In the genomic region with DNA sequence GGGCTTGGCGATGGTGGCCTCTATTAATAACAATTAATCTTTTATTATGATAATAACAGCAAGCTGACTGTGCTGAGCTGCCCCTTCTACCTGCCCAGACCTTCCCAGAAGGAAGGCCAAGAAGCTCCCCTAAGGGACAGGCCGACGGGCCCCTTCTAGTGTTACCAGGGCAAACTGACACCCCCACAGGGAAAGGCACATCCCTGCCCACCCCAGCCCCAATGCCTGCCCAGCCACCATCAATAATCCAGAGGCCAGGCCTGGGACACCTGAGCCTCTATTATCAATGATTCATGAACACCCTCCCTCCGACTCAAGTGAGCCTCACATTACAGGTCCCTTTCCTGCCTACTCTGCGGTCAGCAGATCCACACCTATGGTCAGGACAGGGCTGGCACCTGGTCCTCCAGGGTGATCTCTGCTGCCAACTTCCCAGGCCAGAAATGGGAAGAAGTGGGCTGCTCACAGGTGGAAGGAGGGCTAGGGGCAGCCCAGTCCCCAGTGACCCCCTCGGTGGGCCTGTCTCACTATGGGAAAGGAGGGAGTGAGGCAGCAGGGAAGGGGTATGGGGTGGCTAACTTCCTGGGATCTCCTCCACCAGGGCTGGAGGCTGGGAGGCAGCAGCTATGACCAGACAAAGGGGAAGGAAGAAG, we compare ENCODE assay signal across 8 cellular contexts. TPM values are rescaled to one million over a fixed set of nuclear protein-coding genes. Genes with fewer than 3 reads are reported as not detected.
A peak's percentile ranks its signal among the peaks of the same experiment; 100 is the strongest.
DNase-seq lines count a peak whose midpoint lies in the region; ATAC-seq, FAIRE-seq and TF ChIP-seq lines count a peak whose summit lies in the region.

No MANE protein-coding gene starts in this region.

- POLR2A ChIA-PET in activated naive CD8-positive, alpha-beta T cell treated with anti-CD3 and anti-CD28 coated beads, Interleukin-2, amount 10 ng/mL, durations not matched to agents 7 days and 5 days (lab: Charles Lee) = interaction anchor here (3.6 to 30.7 kb wide), 4 partner anchors 8 to 41 kb away, joined by 18 to 1053 read pairs (median 143); a partner anchor contains a TSS
- POLR2A ChIA-PET in GM10248 (lab: Yijun Ruan, JAX) = interaction anchor here (0.7 to 1.2 kb wide), 2 partner anchors 41 to 42 kb away, joined by 4 to 5 read pairs; a partner anchor contains a TSS

- H3K4me1 Mint-ChIP-seq in activated naive CD8-positive, alpha-beta T cell treated with anti-CD3 and anti-CD28 coated beads, Interleukin-2, amount 10 ng/mL, durations not matched to agents 7 days and 5 days = peaks cover 55% of the 10 kb centered on the region

- H3K9me3 ChIP-seq in keratinocyte (ENCODE audit: control insufficient read depth, low read depth, low read length) (no peaks in the 10 kb centered on the region), subcutaneous abdominal adipose tissue (ENCODE audit: control insufficient read depth in 5 of 5, low read length in 5 of 5) (no peaks in the 10 kb centered on the region)

- TF ChIP-seq CTCF in keratinocyte (optimal IDR thresholded peaks at IDR 0.05 in 1 of 3, IDR thresholded peaks at IDR 0.05 in 1 of 3, conservative IDR thresholded peaks at IDR 0.05 in 1 of 3; ENCODE audit: extremely low read depth in 1 of 3, insufficient read depth in 2 of 3, low read length in 3 of 3) (no peak), GM10248 (IDR thresholded peaks at IDR 0.05; ENCODE audit: control extremely low read depth, extremely low read depth, low read depth, missing control alignments) (no peak)

- H3K27me3 ChIP-seq in keratinocyte (ENCODE audit: control insufficient read depth, extremely low read depth, insufficient read depth, low read length) (no peaks in the 10 kb centered on the region), subcutaneous abdominal adipose tissue (ENCODE audit: control insufficient read depth in 5 of 5, insufficient read depth in 4 of 5, low read length in 5 of 5) (no peaks in the 10 kb centered on the region)

- no peak overlapping the region for H3K9ac ChIP-seq in keratinocyte (ENCODE audit: control insufficient read depth, extremely low read depth, insufficient read depth, low read length)
- H3K9ac ChIP-seq in subcutaneous abdominal adipose tissue (ENCODE audit: low read length in 5 of 5) = peak overlapping the region in 4 of 5 donors; percentile 50 to 78 (median 68)

- H4K20me1 ChIP-seq in keratinocyte (ENCODE audit: control insufficient read depth, extremely low read depth, insufficient read depth, low read length) = peaks cover 8% of the 10 kb centered on the region

- no peaks in the 10 kb centered on the region for H3K9me1 ChIP-seq in keratinocyte (ENCODE audit: control insufficient read depth, extremely low read depth, insufficient read depth, low read length)

- dilution Hi-C loops in keratinocyte (cut with MboI; ENCODE audit: extremely low pct_ligation_motif_present, low sequenced_read_pairs) = no loop called here

- FAIRE-seq in keratinocyte (lab: Jason Lieb, UNC) = no peak

- peak overlapping the region; percentile 99 for H3K4me3 Mint-ChIP-seq in activated naive CD8-positive, alpha-beta T cell treated with anti-CD3 and anti-CD28 coated beads, Interleukin-2, amount 10 ng/mL, durations not matched to agents 7 days and 5 days

- H3K27ac Mint-ChIP-seq in activated naive CD8-positive, alpha-beta T cell treated with anti-CD3 and anti-CD28 coated beads, Interleukin-2, amount 10 ng/mL, durations not matched to agents 7 days and 5 days = peak overlapping the region; percentile 76

- H3K4me3 ChIP-seq in keratinocyte (ENCODE audit: control insufficient read depth in 2 of 3, extremely low read depth in 1 of 3, insufficient read depth in 2 of 3, low read depth in 1 of 3, low read length in 3 of 3) = peak overlapping the region in 2 of 3 experiments; percentile 1 to 91
- H3K4me3 ChIP-seq in subcutaneous abdominal adipose tissue (ENCODE audit: low read depth in 1 of 5, low read length in 5 of 5) = peak overlapping the region; percentile 30 to 88 (median 64)

- peaks cover 60% of the 10 kb centered on the region for H3K79me2 ChIP-seq in keratinocyte (ENCODE audit: control insufficient read depth, insufficient read depth, low read length)

- H3K4me1 ChIP-seq in keratinocyte (ENCODE audit: control insufficient read depth, extremely low read depth, insufficient read depth, low read length) (peaks cover 28% of the 10 kb centered on the region), subcutaneous abdominal adipose tissue (ENCODE audit: control insufficient read depth in 5 of 5, insufficient read depth in 5 of 5, low read length in 5 of 5) (peaks cover 9 to 82% (median 78%) of the 10 kb centered on the region in 5 donors)

- no peaks in the 10 kb centered on the region for H3K9me3 Mint-ChIP-seq in activated naive CD8-positive, alpha-beta T cell treated with anti-CD3 and anti-CD28 coated beads, Interleukin-2, amount 10 ng/mL, durations not matched to agents 7 days and 5 days

- ATAC-seq in activated naive CD8-positive, alpha-beta T cell treated with anti-CD3 and anti-CD28 coated beads, Interleukin-2, amount 10 ng/mL, durations not matched to agents 7 days and 5 days (ENCODE audit: low read depth) = no peak
- no peak for ATAC-seq in HG03108 (IDR thresholded peaks at IDR 0.05; ENCODE audit: unreplicated experiment)
- ATAC-seq in HG02852 (IDR thresholded peaks at IDR 0.05; ENCODE audit: unreplicated experiment) = no peak

- no peak overlapping the region for H2AFZ ChIP-seq in keratinocyte (ENCODE audit: control insufficient read depth, low read length)

- H3K36me3 Mint-ChIP-seq in activated naive CD8-positive, alpha-beta T cell treated with anti-CD3 and anti-CD28 coated beads, Interleukin-2, amount 10 ng/mL, durations not matched to agents 7 days and 5 days = peaks cover 21% of the 10 kb centered on the region

- DNase-seq in SIG-M5 treated with dmso at 0.1 percent for 504 hours (lab: John Stamatoyannopoulos, UW; ENCODE audit: unreplicated experiment) (peak; percentile 58), SIG-M5 (lab: John Stamatoyannopoulos, UW) (no peak), keratinocyte (ENCODE audit: low read depth, low spot score) (no peak), GM10248 (ENCODE audit: extremely low spot score) (no peak)
- DNase-seq in activated naive CD8-positive, alpha-beta T cell treated with anti-CD3 and anti-CD28 coated beads, Interleukin-2, amount 10 ng/mL, durations not matched to agents 7 days and 5 days = peak; percentile 24

- H3K36me3 ChIP-seq in keratinocyte (ENCODE audit: control insufficient read depth in 2 of 2, extremely low read depth in 1 of 2, insufficient read depth in 2 of 2, low read length in 2 of 2) (peaks cover 5 to 16% of the 10 kb centered on the region in 2 experiments), subcutaneous abdominal adipose tissue (ENCODE audit: control insufficient read depth in 5 of 5, insufficient read depth in 5 of 5, low read length in 5 of 5) (peaks cover 0 to 23% (median 16%) of the 10 kb centered on the region in 5 donors)

- no peaks in the 10 kb centered on the region for H3K27me3 Mint-ChIP-seq in activated naive CD8-positive, alpha-beta T cell treated with anti-CD3 and anti-CD28 coated beads, Interleukin-2, amount 10 ng/mL, durations not matched to agents 7 days and 5 days

- H3K27ac ChIP-seq in keratinocyte (ENCODE audit: control insufficient read depth, insufficient read depth, low read length) = peak overlapping the region; percentile 22
- peak overlapping the region; percentile 96 for H3K27ac ChIP-seq in subcutaneous abdominal adipose tissue (ENCODE audit: low read depth, low read length)

- CTCF ChIA-PET in GM10248 (lab: Yijun Ruan, JAX) = interaction anchor here (1.0 to 5.9 kb wide), 15 partner anchors 11 to 263 kb away, joined by 3 to 50 read pairs (median 4); a partner anchor contains a TSS

- peak overlapping the region; percentile 80 for H3K4me2 ChIP-seq in keratinocyte (ENCODE audit: control insufficient read depth, extremely low read depth, insufficient read depth, low read depth, low read length)

RNA-seq across cellular contexts. Expression of a gene that starts 1.8 kb away (rescaled TPM):
- 100 to 1,000 TPM; 118 to 122 TPM for total RNA-seq in activated naive CD8-positive, alpha-beta T cell treated with anti-CD3 and anti-CD28 coated beads, Interleukin-2, amount 10 ng/mL, durations not matched to agents 7 days and 5 days
- polyA plus RNA-seq in keratinocyte = 70.4 to 113 TPM (median 77.0 TPM) in 3 replicates
- 17.4 TPM for polyA plus RNA-seq in keratinocyte (2011; ENCODE audit: low read depth)
- 66.4 and 134 TPM in 2 replicates for polyA plus RNA-seq in keratinocyte (2011; cell fraction: cytosol; rRNA removed)
- 63.2 and 86.3 TPM in 2 replicates for polyA plus RNA-seq in keratinocyte (2011; cell fraction: nucleus; rRNA removed)
- 33.1 and 98.3 TPM in 2 replicates for polyA plus RNA-seq in keratinocyte (2012; ENCODE audit: low replicate concordance)
- polyA minus RNA-seq in keratinocyte = 57.0 to 139 TPM (median 67.1 TPM) in 3 replicates
- polyA minus RNA-seq in keratinocyte (2011; cell fraction: cytosol; rRNA and poly(A)+ RNA removed) = 124 TPM
- polyA minus RNA-seq in keratinocyte (2011; cell fraction: nucleus; rRNA and poly(A)+ RNA removed) = 41.2 and 43.6 TPM in 2 replicates

RNA-seq across cellular contexts. Expression of a gene that starts 8.4 kb away (rescaled TPM):
- 100 to 1,000 TPM; 101 to 105 TPM for total RNA-seq in activated naive CD8-positive, alpha-beta T cell treated with anti-CD3 and anti-CD28 coated beads, Interleukin-2, amount 10 ng/mL, durations not matched to agents 7 days and 5 days
- polyA plus RNA-seq in keratinocyte = 6.4 to 8.0 TPM (median 6.5 TPM) in 3 replicates
- 3.3 TPM for polyA plus RNA-seq in keratinocyte (2011; ENCODE audit: low read depth)
- polyA plus RNA-seq in keratinocyte (2011; cell fraction: cytosol; rRNA removed) = 4.8 and 6.3 TPM in 2 replicates
- polyA plus RNA-seq in keratinocyte (2011; cell fraction: nucleus; rRNA removed) = 10.4 and 10.6 TPM in 2 replicates
- 2.6 and 5.5 TPM in 2 replicates for polyA plus RNA-seq in keratinocyte (2012; ENCODE audit: low replicate concordance)
- 7.5 to 11.3 TPM (median 10.0 TPM) in 3 replicates for polyA minus RNA-seq in keratinocyte
- polyA minus RNA-seq in keratinocyte (2011; cell fraction: cytosol; rRNA and poly(A)+ RNA removed) = 9.0 TPM
- 2.0 and 3.7 TPM in 2 replicates for polyA minus RNA-seq in keratinocyte (2011; cell fraction: nucleus; rRNA and poly(A)+ RNA removed)

RNA-seq across cellular contexts. Expression of a gene that starts 11.7 kb away (rescaled TPM):
- 1 to 10 TPM; 1.6 to 2.0 TPM for total RNA-seq in activated naive CD8-positive, alpha-beta T cell treated with anti-CD3 and anti-CD28 coated beads, Interleukin-2, amount 10 ng/mL, durations not matched to agents 7 days and 5 days
- polyA plus RNA-seq in keratinocyte = not detected in 3 replicates
- polyA plus RNA-seq in keratinocyte (2011; ENCODE audit: low read depth) = not detected
- polyA plus RNA-seq in keratinocyte (2011; cell fraction: cytosol; rRNA removed) = not detected in 2 replicates
- polyA plus RNA-seq in keratinocyte (2011; cell fraction: nucleus; rRNA removed) = 0.12 and 0.18 TPM in 2 replicates
- polyA plus RNA-seq in keratinocyte (2012; ENCODE audit: low replicate concordance) = 0.20 TPM in 1 of 2 replicates, not detected in the other
- polyA minus RNA-seq in keratinocyte = 0.13 TPM in 1 of 3 replicates, not detected in the others
- polyA minus RNA-seq in keratinocyte (2011; cell fraction: cytosol; rRNA and poly(A)+ RNA removed) = not detected
- not detected in 2 replicates for polyA minus RNA-seq in keratinocyte (2011; cell fraction: nucleus; rRNA and poly(A)+ RNA removed)

RNA-seq across cellular contexts. Expression of a gene that starts 39.2 kb away (rescaled TPM):
- total RNA-seq in activated naive CD8-positive, alpha-beta T cell treated with anti-CD3 and anti-CD28 coated beads, Interleukin-2, amount 10 ng/mL, durations not matched to agents 7 days and 5 days = 10 to 100 TPM; 46.9 to 50.1 TPM
- 54.6 to 109 TPM (median 74.1 TPM) in 3 replicates for polyA plus RNA-seq in keratinocyte
- 31.4 TPM for polyA plus RNA-seq in keratinocyte (2011; ENCODE audit: low read depth)
- 70.5 and 82.2 TPM in 2 replicates for polyA plus RNA-seq in keratinocyte (2011; cell fraction: cytosol; rRNA removed)
- polyA plus RNA-seq in keratinocyte (2011; cell fraction: nucleus; rRNA removed) = 119 and 125 TPM in 2 replicates
- polyA plus RNA-seq in keratinocyte (2012; ENCODE audit: low replicate concordance) = 51.4 and 67.5 TPM in 2 replicates
- polyA minus RNA-seq in keratinocyte = 48.8 to 118 TPM (median 51.9 TPM) in 3 replicates
- 53.9 TPM for polyA minus RNA-seq in keratinocyte (2011; cell fraction: cytosol; rRNA and poly(A)+ RNA removed)
- polyA minus RNA-seq in keratinocyte (2011; cell fraction: nucleus; rRNA and poly(A)+ RNA removed) = 40.9 and 59.5 TPM in 2 replicates

RNA-seq across cellular contexts. Expression of a gene that starts 41.3 kb away (rescaled TPM):
- total RNA-seq in activated naive CD8-positive, alpha-beta T cell treated with anti-CD3 and anti-CD28 coated beads, Interleukin-2, amount 10 ng/mL, durations not matched to agents 7 days and 5 days = 100 to 1,000 TPM; 134 to 140 TPM
- 53.1 to 75.1 TPM (median 74.4 TPM) in 3 replicates for polyA plus RNA-seq in keratinocyte
- 21.7 TPM for polyA plus RNA-seq in keratinocyte (2011; ENCODE audit: low read depth)
- polyA plus RNA-seq in keratinocyte (2011; cell fraction: cytosol; rRNA removed) = 41.5 and 63.2 TPM in 2 replicates
- polyA plus RNA-seq in keratinocyte (2011; cell fraction: nucleus; rRNA removed) = 44.9 and 48.6 TPM in 2 replicates
- polyA plus RNA-seq in keratinocyte (2012; ENCODE audit: low replicate concordance) = 36.5 and 62.0 TPM in 2 replicates
- 44.0 to 86.1 TPM (median 63.8 TPM) in 3 replicates for polyA minus RNA-seq in keratinocyte
- polyA minus RNA-seq in keratinocyte (2011; cell fraction: cytosol; rRNA and poly(A)+ RNA removed) = 39.5 TPM
- polyA minus RNA-seq in keratinocyte (2011; cell fraction: nucleus; rRNA and poly(A)+ RNA removed) = 28.3 and 53.8 TPM in 2 replicates

Comparison
In these comparisons a context has a peak if more than half of its experiments do, and no peak if none do; other contexts are left out.
1. DNase-seq: peak in SIG-M5 treated with dmso at 0.1 percent for 504 hours (single experiment) and activated naive CD8-positive, alpha-beta T cell treated with anti-CD3 and anti-CD28 coated beads, Interleukin-2, amount 10 ng/mL, durations not matched to agents 7 days and 5 days (single experiment); none in SIG-M5 (single experiment), keratinocyte (single experiment) and GM10248 (single experiment).